In genomic region chr19:29666634-29667389, GRCh38 we compare ENCODE assay signal across 8 cellular contexts. TPM values are rescaled to one million over a fixed set of nuclear protein-coding genes. Genes with fewer than 3 reads are reported as not detected.
A peak's percentile ranks its signal among the peaks of the same experiment; 100 is the strongest.
DNase-seq lines count a peak whose midpoint lies in the region; ATAC-seq, FAIRE-seq and TF ChIP-seq lines count a peak whose summit lies in the region.

No MANE protein-coding gene starts in this region.

- H3K9me3 Mint-ChIP-seq in CD14-positive monocyte = peaks cover 0 to 2% (median 0%) of the 10 kb centered on the region in 7 donors

- no peak overlapping the region for H3K27ac Mint-ChIP-seq in CD14-positive monocyte

- peaks cover 66% of the 10 kb centered on the region for H3K4me1 ChIP-seq in keratinocyte (ENCODE audit: control insufficient read depth, extremely low read depth, insufficient read depth, low read length)

- in situ Hi-C loops in brain microvascular endothelial cell (cut with HindIII; ENCODE audit: low pct_ligation_motif_present, low sequenced_read_pairs) = no loop called here

- DNase-seq in CD14-positive monocyte (ENCODE audit: low spot score) (no peak), NCI-H2227 (lab: John Stamatoyannopoulos, UW; ENCODE audit: unreplicated experiment) (peak; percentile 76), brain microvascular endothelial cell (peak; percentile 54), keratinocyte (ENCODE audit: low read depth, low spot score) (no peak), smooth muscle cell of the brain vasculature (ENCODE audit: low read depth, low spot score) (peak; percentile 87), NCI-H510A (lab: John Stamatoyannopoulos, UW) (no peak), cerebellum (ENCODE audit: low spot score) (no peak)

- peaks cover 29% of the 10 kb centered on the region for H3K4me1 Mint-ChIP-seq in CD14-positive monocyte

- peak; percentile 58 for FAIRE-seq in keratinocyte (lab: Jason Lieb, UNC)

- H3K79me2 ChIP-seq in keratinocyte (ENCODE audit: control insufficient read depth, insufficient read depth, low read length) = peaks cover 58% of the 10 kb centered on the region

- peak overlapping the region; percentile 85 for H3K9ac ChIP-seq in keratinocyte (ENCODE audit: control insufficient read depth, extremely low read depth, insufficient read depth, low read length)

- H4K20me1 ChIP-seq in keratinocyte (ENCODE audit: control insufficient read depth, extremely low read depth, insufficient read depth, low read length) = peaks cover 8% of the 10 kb centered on the region

- no peaks in the 10 kb centered on the region for H3K36me3 Mint-ChIP-seq in CD14-positive monocyte

- H3K4me3 ChIP-seq in brain microvascular endothelial cell (ENCODE audit: low read depth, low read length) (peak overlapping the region; percentile 79), keratinocyte (ENCODE audit: control insufficient read depth in 2 of 3, extremely low read depth in 1 of 3, insufficient read depth in 2 of 3, low read depth in 1 of 3, low read length in 3 of 3) (peak overlapping the region; percentile 69 to 90 (median 77))

- ATAC-seq in HG03520 (IDR thresholded peaks at IDR 0.05; ENCODE audit: unreplicated experiment) = no peak

- no peaks in the 10 kb centered on the region for H3K27me3 ChIP-seq in brain microvascular endothelial cell (replicated peaks)
- H3K27me3 ChIP-seq in keratinocyte (ENCODE audit: control insufficient read depth, extremely low read depth, insufficient read depth, low read length) = no peaks in the 10 kb centered on the region

- H3K27ac ChIP-seq in brain microvascular endothelial cell = peak overlapping the region; percentile 26
- H3K27ac ChIP-seq in keratinocyte (ENCODE audit: control insufficient read depth, insufficient read depth, low read length) = peak overlapping the region; percentile 94

- TF ChIP-seq CTCF in CD14-positive monocyte (IDR thresholded peaks at IDR 0.05) = no peak
- no peak for TF ChIP-seq CTCF in brain microvascular endothelial cell (IDR thresholded peaks at IDR 0.05; ENCODE audit: low read depth, low read length, missing control alignments)
- TF ChIP-seq CTCF in keratinocyte (optimal IDR thresholded peaks at IDR 0.05 in 1 of 3, IDR thresholded peaks at IDR 0.05 in 1 of 3, conservative IDR thresholded peaks at IDR 0.05 in 1 of 3; ENCODE audit: extremely low read depth in 1 of 3, insufficient read depth in 2 of 3, low read length in 3 of 3) = no peak

- no peaks in the 10 kb centered on the region for H3K9me3 ChIP-seq in keratinocyte (ENCODE audit: control insufficient read depth, low read depth, low read length)

- H2AFZ ChIP-seq in keratinocyte (ENCODE audit: control insufficient read depth, low read length) = no peak overlapping the region

- peaks cover 3 to 24% (median 15%) of the 10 kb centered on the region in 3 donors for H3K27me3 Mint-ChIP-seq in CD14-positive monocyte (ENCODE audit: low read depth in 3 of 3)

- H3K4me3 Mint-ChIP-seq in CD14-positive monocyte = peak overlapping the region; percentile 64 to 72

- peaks cover 3% of the 10 kb centered on the region for H3K9me1 ChIP-seq in keratinocyte (ENCODE audit: control insufficient read depth, extremely low read depth, insufficient read depth, low read length)

- intact Hi-C loops in CD14-positive monocyte (cut with micrococcal nuclease) = loop anchor here (5.0 kb wide), 1 partner anchor 55 kb away; no protein-coding TSS in a partner anchor

- dilution Hi-C loops in keratinocyte (cut with MboI; ENCODE audit: extremely low pct_ligation_motif_present, low sequenced_read_pairs) = no loop called here

- H3K36me3 ChIP-seq in brain microvascular endothelial cell (replicated peaks) (no peaks in the 10 kb centered on the region), keratinocyte (ENCODE audit: control insufficient read depth in 2 of 2, extremely low read depth in 1 of 2, insufficient read depth in 2 of 2, low read length in 2 of 2) (peaks cover 3 to 4% of the 10 kb centered on the region in 2 experiments)

- H3K4me2 ChIP-seq in keratinocyte (ENCODE audit: control insufficient read depth, extremely low read depth, insufficient read depth, low read depth, low read length) = peak overlapping the region; percentile 92

RNA-seq across cellular contexts. Expression of gene PLEKHF1, which starts 1.6 kb away (rescaled TPM):
- under 1 TPM; 0.11 to 0.26 TPM for polyA plus RNA-seq in CD14-positive monocyte
- 9.4 to 22.0 TPM (median 11.4 TPM) in 3 replicates for polyA plus RNA-seq in keratinocyte
- 4.2 TPM for polyA plus RNA-seq in keratinocyte (2011; ENCODE audit: low read depth)
- polyA plus RNA-seq in keratinocyte (2011; cell fraction: cytosol; rRNA removed) = 7.8 and 18.2 TPM in 2 replicates
- 20.9 and 25.8 TPM in 2 replicates for polyA plus RNA-seq in keratinocyte (2011; cell fraction: nucleus; rRNA removed)
- polyA plus RNA-seq in keratinocyte (2012; ENCODE audit: low replicate concordance) = 8.8 and 15.1 TPM in 2 replicates
- polyA minus RNA-seq in keratinocyte = 7.9 to 16.5 TPM (median 14.5 TPM) in 3 replicates
- polyA minus RNA-seq in keratinocyte (2011; cell fraction: cytosol; rRNA and poly(A)+ RNA removed) = 42.6 TPM
- polyA minus RNA-seq in keratinocyte (2011; cell fraction: nucleus; rRNA and poly(A)+ RNA removed) = 16.8 and 22.4 TPM in 2 replicates
- total RNA-seq in cerebellum = 1.5 TPM

RNA-seq across cellular contexts. Expression of gene C19orf12, which starts 48.2 kb away (rescaled TPM):
- polyA plus RNA-seq in CD14-positive monocyte (1 to 10 TPM; 6.0 to 8.0 TPM), keratinocyte (10.9 to 14.0 TPM (median 12.3 TPM) in 3 replicates)
- polyA plus RNA-seq in keratinocyte (2011; ENCODE audit: low read depth) = 2.4 TPM
- polyA plus RNA-seq in keratinocyte (2011; cell fraction: cytosol; rRNA removed) = 14.3 TPM in 2 replicates
- 11.1 and 14.6 TPM in 2 replicates for polyA plus RNA-seq in keratinocyte (2011; cell fraction: nucleus; rRNA removed)
- 7.1 and 12.1 TPM in 2 replicates for polyA plus RNA-seq in keratinocyte (2012; ENCODE audit: low replicate concordance)
- 5.1 to 9.0 TPM (median 6.1 TPM) in 3 replicates for polyA minus RNA-seq in keratinocyte
- polyA minus RNA-seq in keratinocyte (2011; cell fraction: cytosol; rRNA and poly(A)+ RNA removed) = 9.6 TPM
- 4.6 and 6.7 TPM in 2 replicates for polyA minus RNA-seq in keratinocyte (2011; cell fraction: nucleus; rRNA and poly(A)+ RNA removed)
- total RNA-seq in cerebellum = 35.3 TPM

Comparison
In these comparisons a context has a peak if more than half of its experiments do, and no peak if none do; other contexts are left out.
1. DNase-seq: peak in NCI-H2227 (single experiment), brain microvascular endothelial cell (single experiment) and smooth muscle cell of the brain vasculature (single experiment); none in CD14-positive monocyte (single experiment), keratinocyte (single experiment), NCI-H510A (single experiment) and cerebellum (single experiment).